Comparison of ENCODE assay signal across 8 cellular contexts in the genomic region with DNA sequence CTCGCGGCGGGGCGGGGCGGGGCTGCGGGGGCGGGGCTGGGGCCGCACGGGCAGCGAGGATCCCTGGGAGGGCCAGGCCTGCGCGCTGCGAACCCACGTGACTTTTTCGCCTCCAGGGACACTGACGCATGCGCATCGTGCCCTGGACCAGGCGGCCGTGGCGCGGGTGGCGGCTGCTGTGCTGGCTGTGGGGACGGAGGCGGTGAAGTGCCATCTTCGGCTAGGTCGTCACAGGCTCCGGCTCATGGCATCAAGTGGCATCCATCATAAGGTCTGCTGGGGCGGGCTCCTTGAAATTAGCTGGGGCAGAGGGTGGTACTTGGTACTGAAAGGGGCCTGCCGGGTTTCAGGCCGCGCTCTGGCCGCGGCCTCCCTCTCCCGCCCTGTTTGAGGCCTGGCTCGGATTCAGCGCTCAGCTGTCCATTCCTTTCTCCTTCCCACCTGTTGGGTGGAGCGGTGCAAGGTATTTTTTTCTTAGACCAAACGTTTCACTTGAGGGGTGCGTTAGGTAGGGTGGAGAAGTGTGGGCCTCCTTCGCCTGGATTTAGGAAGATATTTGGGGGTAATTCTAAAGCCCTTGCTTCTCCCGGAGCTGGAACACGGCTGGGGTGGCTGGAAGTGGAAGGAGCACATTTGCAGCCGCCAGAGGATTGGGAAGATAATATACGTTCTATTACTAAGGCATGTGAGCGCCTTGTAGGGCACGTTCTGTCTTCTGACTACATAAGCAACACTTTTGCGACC. TPM values are rescaled to one million over a fixed set of nuclear protein-coding genes. Genes with fewer than 3 reads are reported as not detected.
DNase-seq lines count a peak whose midpoint lies in the region; ATAC-seq and TF ChIP-seq lines count a peak whose summit lies in the region.

A gene with protein sequence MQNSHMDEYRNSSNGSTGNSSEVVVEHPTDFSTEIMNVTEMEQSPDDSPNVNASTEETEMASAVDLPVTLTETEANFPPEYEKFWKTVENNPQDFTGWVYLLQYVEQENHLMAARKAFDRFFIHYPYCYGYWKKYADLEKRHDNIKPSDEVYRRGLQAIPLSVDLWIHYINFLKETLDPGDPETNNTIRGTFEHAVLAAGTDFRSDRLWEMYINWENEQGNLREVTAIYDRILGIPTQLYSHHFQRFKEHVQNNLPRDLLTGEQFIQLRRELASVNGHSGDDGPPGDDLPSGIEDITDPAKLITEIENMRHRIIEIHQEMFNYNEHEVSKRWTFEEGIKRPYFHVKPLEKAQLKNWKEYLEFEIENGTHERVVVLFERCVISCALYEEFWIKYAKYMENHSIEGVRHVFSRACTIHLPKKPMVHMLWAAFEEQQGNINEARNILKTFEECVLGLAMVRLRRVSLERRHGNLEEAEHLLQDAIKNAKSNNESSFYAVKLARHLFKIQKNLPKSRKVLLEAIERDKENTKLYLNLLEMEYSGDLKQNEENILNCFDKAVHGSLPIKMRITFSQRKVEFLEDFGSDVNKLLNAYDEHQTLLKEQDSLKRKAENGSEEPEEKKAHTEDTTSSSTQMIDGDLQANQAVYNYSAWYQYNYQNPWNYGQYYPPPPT (plus strand): TSS at position 138 of the 744 bp plus-strand sequence. CDS start 11,124 bp downstream, outside the sequence.

- H3K36me3 Mint-ChIP-seq in activated B cell treated with CpG ODN at 0.5 μM for 24 hours (ENCODE audit: low read depth): peaks cover 13% of the 10 kb centered on the region

- in situ Hi-C loops in GM18951 (cut with MboI; ENCODE audit: low sequenced_read_pairs, unreplicated experiment): no loop called here

- H3K9me3 ChIP-seq in smooth muscle cell (replicated peaks; ENCODE audit: low read depth): no peaks in the 10 kb centered on the region

- no peaks in the 10 kb centered on the region for H3K27me3 ChIP-seq in smooth muscle cell (ENCODE audit: low read depth)

- CTCF ChIA-PET in activated B cell treated with CpG ODN at 0.5 μM for 24 hours (lab: Charles Lee): interaction anchor here (1.6 kb wide), 1 partner anchor 169 kb away, joined by 4 read pairs; a partner anchor contains a TSS

- H3K27ac Mint-ChIP-seq in activated B cell treated with CpG ODN at 0.5 μM for 24 hours: peak within 1 kb of the TSS; percentile 92

- intact Hi-C loops in activated B cell treated with CpG ODN at 0.5 μM for 24 hours (cut with micrococcal nuclease): loop anchor here (1.0 to 2.0 kb wide), 5 partner anchors 17 to 187 kb away; a partner anchor contains a TSS

- H3K36me3 ChIP-seq in smooth muscle cell (ENCODE audit: low read depth): no peaks in the 10 kb centered on the region

- peak within 1 kb of the TSS; percentile 70 for H3K9ac ChIP-seq in smooth muscle cell (ENCODE audit: low read depth)

- peaks cover 13% of the 10 kb centered on the region for H3K4me1 ChIP-seq in smooth muscle cell (ENCODE audit: low read depth)

- H3F3A ChIP-seq in smooth muscle cell (ENCODE audit: low read depth): peaks cover 5% of the 10 kb centered on the region

- POLR2A ChIA-PET in activated B cell treated with CpG ODN at 0.5 μM for 24 hours (lab: Charles Lee): interaction anchor here (0.8 to 2.4 kb wide), 3 partner anchors 50 to 187 kb away, joined by 4 to 24 read pairs (median 12); a partner anchor contains a TSS

- H3K4me3 ChIP-seq in cardiac fibroblast (replicated peaks in 1 of 2; ENCODE audit: low read depth in 2 of 2, low read length in 2 of 2) (peak within 1 kb of the TSS; percentile 68), smooth muscle cell (peak within 1 kb of the TSS; percentile 78)

- no peak for TF ChIP-seq CTCF in activated B cell treated with CpG ODN at 0.5 μM for 24 hours (IDR thresholded peaks at IDR 0.05)
- TF ChIP-seq CTCF in cardiac fibroblast (IDR thresholded peaks at IDR 0.05; ENCODE audit: low read depth, low read length): no peak
- no peak for TF ChIP-seq CTCF in smooth muscle cell (IDR thresholded peaks at IDR 0.05; ENCODE audit: borderline replicate concordance, insufficient read depth, poor library complexity, severe bottlenecking)

- ATAC-seq in HG03175 (IDR thresholded peaks at IDR 0.05; ENCODE audit: unreplicated experiment): peak; percentile 97
- peak; percentile 94 for ATAC-seq in activated B cell treated with CpG ODN at 0.5 μM for 24 hours (ENCODE audit: low read depth)

- H3K9me3 Mint-ChIP-seq in activated B cell treated with CpG ODN at 0.5 μM for 24 hours: no peaks in the 10 kb centered on the region

- peak; percentile 98 for TF ChIP-seq POLR2A in GM18951 (IDR thresholded peaks at IDR 0.05; ENCODE audit: extremely low read depth, insufficient read depth, insufficient read length)

- H3K79me2 ChIP-seq in smooth muscle cell (ENCODE audit: low read depth): peaks cover 52% of the 10 kb centered on the region

- H3K4me1 Mint-ChIP-seq in activated B cell treated with CpG ODN at 0.5 μM for 24 hours: peaks cover 46% of the 10 kb centered on the region

- H3K27me3 Mint-ChIP-seq in activated B cell treated with CpG ODN at 0.5 μM for 24 hours: no peaks in the 10 kb centered on the region

- H2AFZ ChIP-seq in smooth muscle cell (ENCODE audit: low read depth): peak within 1 kb of the TSS; percentile 100

- WGBS in smooth muscle cell (ENCODE audit: low lambda C conversion rate): 1% methylated on average over 46 of the region's 48 CpGs

- peak within 1 kb of the TSS; percentile 64 for H3K27ac ChIP-seq in smooth muscle cell (ENCODE audit: low read depth)

- H3K4me2 ChIP-seq in smooth muscle cell: peak within 1 kb of the TSS; percentile 87

- peaks cover 44% of the 10 kb centered on the region for H4K20me1 ChIP-seq in smooth muscle cell (ENCODE audit: low read depth)

- H3K4me3 Mint-ChIP-seq in activated B cell treated with CpG ODN at 0.5 μM for 24 hours: peak within 1 kb of the TSS; percentile 96

- DNase-seq in AG08396 (ENCODE audit: low spot score): peak; percentile 99
- peak; percentile 82 for DNase-seq in NCI-H2227 treated with DMSO at 0.1 percent for 48 hours (lab: John Stamatoyannopoulos, UW)
- peak; percentile 97 for DNase-seq in activated B cell treated with CpG ODN at 0.5 μM for 24 hours
- peak; percentile 91 for DNase-seq in cardiac fibroblast (ENCODE audit: low read depth in 2 of 2)
- DNase-seq in iPS-NIHi7 (ENCODE audit: extremely low spot score): peak; percentile 97
- DNase-seq in smooth muscle cell (lab: John Stamatoyannopoulos, UW; ENCODE audit: unreplicated experiment): peak; percentile 85

RNA-seq across cellular contexts. Expression of the gene that starts here (rescaled TPM):
- total RNA-seq in activated B cell treated with CpG ODN at 0.5 μM for 24 hours (46.0 and 53.4 TPM in 2 replicates), smooth muscle cell (28.0 and 35.5 TPM in 2 replicates)
- polyA plus RNA-seq in smooth muscle cell: 12.7 and 18.9 TPM in 2 replicates

Comparison
In these comparisons a context has a peak if more than half of its experiments do, and no peak if none do; other contexts are left out.
1. Peak in every context shown above with its lines: DNase-seq, ATAC-seq, H3K4me3 ChIP-seq and H3K27ac ChIP-seq.